Comparison of ENCODE assay signal across 22 cellular contexts in genomic region chr2:28085183-28085582, GRCh38.
DNase-seq lines count a peak whose midpoint lies in the region; ATAC-seq, FAIRE-seq and TF ChIP-seq lines count a peak whose summit lies in the region.
"Had no signal": no experiment of that assay in that cellular context is flagged by ENCODE, and none has a peak within 500 bp of the region (broad histone marks: within the 10 kb centered on the region; RNA-seq: fewer than 3 reads in every experiment).

No MANE protein-coding gene starts in this region.

- no peaks in the 10 kb centered on the region for H3K9me3 Mint-ChIP-seq in activated naive CD8-positive, alpha-beta T cell treated with anti-CD3 and anti-CD28 coated beads for 36 hours
- H3K9me3 Mint-ChIP-seq: CD8-positive, alpha-beta T cell; HFFc6 had no signal

- TF ChIP-seq POLR2A in A549 (IDR thresholded peaks at IDR 0.05; ENCODE audit: low read length), result no peak

- DNase-seq in A549 (ENCODE audit: low read depth in 1 of 2, low spot score in 1 of 2), result peak in 1 of 2 experiments; percentile 44
- peak; percentile 64 to 70 for DNase-seq in NCI-H526 (lab: John Stamatoyannopoulos, UW)
- DNase-seq in amniotic epithelial cell (ENCODE audit: low read depth), result peak; percentile 70
- no peak for DNase-seq in kidney
- DNase-seq in activated naive CD8-positive, alpha-beta T cell treated with anti-CD3 and anti-CD28 coated beads for 36 hours, result no peak
- no peak for DNase-seq in osteoblast (ENCODE audit: insufficient read length, low spot score, missing footprints)
- DNase-seq: CD8-positive, alpha-beta T cell; DND-41; HFFc6; KBM-7; MM.1S; NCI-H1048; NCI-H1417 treated with DMSO at 0.1 percent for 48 hours; NCI-H187; NCI-H748 treated with DMSO at 0.1 percent for 48 hours; Peyer's patch; Right ventricle myocardium superior had no signal

- TF ChIP-seq RAD21 in A549 (conservative IDR thresholded peaks at IDR 0.05 in 1 of 2, IDR thresholded peaks at IDR 0.05 in 1 of 2), result no peak

- H3K27ac Mint-ChIP-seq in activated naive CD8-positive, alpha-beta T cell treated with anti-CD3 and anti-CD28 coated beads for 36 hours, result no peak overlapping the region
- H3K27ac Mint-ChIP-seq: CD8-positive, alpha-beta T cell; HFFc6 had no signal

- POLR2A ChIA-PET in A549 (lab: Yijun Ruan, JAX), result no interaction called here

- no peak overlapping the region for H3K9ac ChIP-seq in kidney (ENCODE audit: low read length in 2 of 2)
- H3K9ac ChIP-seq: BLaER1 treated with 17β-estradiol and CSF1 and Interleukin-3, amounts not matched to agents 10 nM and 100 nM had no signal

- H3K36me3 Mint-ChIP-seq in activated naive CD8-positive, alpha-beta T cell treated with anti-CD3 and anti-CD28 coated beads for 36 hours, result peaks cover 2% of the 10 kb centered on the region
- H3K36me3 Mint-ChIP-seq: CD8-positive, alpha-beta T cell had no signal

- H3K4me1 Mint-ChIP-seq in activated naive CD8-positive, alpha-beta T cell treated with anti-CD3 and anti-CD28 coated beads for 36 hours, result peaks cover 21% of the 10 kb centered on the region

- WGBS in A549 (ENCODE audit: missing lambda C conversion rate), result 51% methylated on average over 2 of the region's 2 CpGs

- no peak overlapping the region for H3K4me3 Mint-ChIP-seq in activated naive CD8-positive, alpha-beta T cell treated with anti-CD3 and anti-CD28 coated beads for 36 hours
- H3K4me3 Mint-ChIP-seq: CD8-positive, alpha-beta T cell; HFFc6 had no signal

- H3K27ac ChIP-seq in A549, result peak overlapping the region; percentile 52 to 62; a peak in 4 of 6 replicates
- no peak overlapping the region for H3K27ac ChIP-seq in kidney (ENCODE audit: low read depth in 2 of 2, low read length in 2 of 2)
- no peak overlapping the region for H3K27ac ChIP-seq in osteoblast (ENCODE audit: low read depth, low read length)
- H3K27ac ChIP-seq: 22Rv1; BLaER1 treated with 17β-estradiol and CSF1 and Interleukin-3, amounts not matched to agents 10 nM and 100 nM; Peyer's patch had no signal

- intact Hi-C loops in kidney (cut with DNase I), result no loop called here

- no peak overlapping the region for H2AFZ ChIP-seq in osteoblast (ENCODE audit: low read length)

- peak; percentile 13 to 27; a peak in 1 of 5 replicates for TF ChIP-seq EP300 in A549 (IDR thresholded peaks at IDR 0.05)

- TF ChIP-seq CTCF in A549 (IDR thresholded peaks at IDR 0.05) (no peak), kidney (IDR thresholded peaks at IDR 0.05; ENCODE audit: borderline replicate concordance, extremely low read depth, insufficient read depth) (no peak), osteoblast (IDR thresholded peaks at IDR 0.05; ENCODE audit: extremely low read depth, low read depth, low read length) (no peak)

- no peaks in the 10 kb centered on the region for H3K9me3 ChIP-seq in A549
- H3K9me3 ChIP-seq in kidney (ENCODE audit: control insufficient read depth in 1 of 2, low read length in 2 of 2), result no peaks in the 10 kb centered on the region
- H3K9me3 ChIP-seq in osteoblast (ENCODE audit: low read depth, low read length), result no peaks in the 10 kb centered on the region
- H3K9me3 ChIP-seq: BLaER1 treated with 17β-estradiol and CSF1 and Interleukin-3, amounts not matched to agents 10 nM and 100 nM; Peyer's patch had no signal

- no peaks in the 10 kb centered on the region for H3K27me3 ChIP-seq in osteoblast (ENCODE audit: insufficient read depth, low read length)
- H3K27me3 ChIP-seq: BLaER1 treated with 17β-estradiol and CSF1 and Interleukin-3, amounts not matched to agents 10 nM and 100 nM; Peyer's patch had no signal

- H4K20me1 ChIP-seq in osteoblast (ENCODE audit: insufficient read depth, low read length), result no peaks in the 10 kb centered on the region
- H4K20me1 ChIP-seq: BLaER1 treated with 17β-estradiol and CSF1 and Interleukin-3, amounts not matched to agents 10 nM and 100 nM had no signal

- H3K4me1 ChIP-seq in A549, result peaks cover 67% of the 10 kb centered on the region
- peaks cover 0 to 5% of the 10 kb centered on the region in 2 donors for H3K4me1 ChIP-seq in kidney (ENCODE audit: control insufficient read depth in 1 of 2, insufficient read depth in 1 of 2, low read depth in 1 of 2, low read length in 2 of 2)
- H3K4me1 ChIP-seq in osteoblast (ENCODE audit: insufficient read depth, low read length), result peaks cover 45% of the 10 kb centered on the region
- H3K4me1 ChIP-seq: Peyer's patch had no signal

- H3K36me3 ChIP-seq in kidney (ENCODE audit: control insufficient read depth in 1 of 2, insufficient read depth in 2 of 2, low read length in 2 of 2) (no peaks in the 10 kb centered on the region), osteoblast (ENCODE audit: insufficient read depth, low read length) (no peaks in the 10 kb centered on the region)
- H3K36me3 ChIP-seq: Peyer's patch had no signal

- FAIRE-seq in A549 (lab: Jason Lieb, UNC) (no peak), kidney (lab: Jason Lieb, UNC) (peak; percentile 46)
- FAIRE-seq: HepG2 had no signal

- H3K79me2 ChIP-seq in osteoblast (ENCODE audit: insufficient read depth, low read length), result no peaks in the 10 kb centered on the region

- H3K4me2 ChIP-seq in A549 (peak overlapping the region; percentile 75), osteoblast (ENCODE audit: insufficient read depth, low read length) (no peak overlapping the region)

- H3K27me3 Mint-ChIP-seq in activated naive CD8-positive, alpha-beta T cell treated with anti-CD3 and anti-CD28 coated beads for 36 hours, result no peaks in the 10 kb centered on the region

- CTCF ChIA-PET in A549 (lab: Yijun Ruan, JAX), result interaction anchor here (0.7 kb wide), 1 partner anchor 112 kb away, joined by 3 read pairs; no protein-coding TSS in a partner anchor

- H3K4me3 ChIP-seq in A549 (no peak overlapping the region), kidney (ENCODE audit: low read length in 2 of 2) (no peak overlapping the region), osteoblast (ENCODE audit: insufficient read depth, low read length) (no peak overlapping the region)
- H3K4me3 ChIP-seq: BLaER1 treated with 17β-estradiol and CSF1 and Interleukin-3, amounts not matched to agents 10 nM and 100 nM; Peyer's patch had no signal

- 0 out of 6 replicates have a peak, but pooled peaks of 1 of the 2 experiments have one; percentile 16 for ATAC-seq in A549
- no peak for ATAC-seq in HG03039 (IDR thresholded peaks at IDR 0.05; ENCODE audit: unreplicated experiment)
- ATAC-seq in HG03520 (IDR thresholded peaks at IDR 0.05; ENCODE audit: unreplicated experiment), result no peak
- ATAC-seq: CD8-positive, alpha-beta T cell; HepG2 had no signal

TF ChIP-seq in A549, 52 proteins besides CTCF, POLR2A, EP300 and RAD21:
- TF ChIP-seq RCOR1 (IDR thresholded peaks at IDR 0.05; ENCODE audit: low read depth, low read length), result no peak
- TF ChIP-seq, protein P1, sequence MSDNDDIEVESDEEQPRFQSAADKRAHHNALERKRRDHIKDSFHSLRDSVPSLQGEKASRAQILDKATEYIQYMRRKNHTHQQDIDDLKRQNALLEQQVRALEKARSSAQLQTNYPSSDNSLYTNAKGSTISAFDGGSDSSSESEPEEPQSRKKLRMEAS (IDR thresholded peaks at IDR 0.05), result no peak
- TF ChIP-seq ZSCAN20 (CRISPR knock-in tag; IDR thresholded peaks at IDR 0.05), result no peak
- no peak for TF ChIP-seq NPAS2 (CRISPR knock-in tag; IDR thresholded peaks at IDR 0.05; ENCODE audit: borderline replicate concordance)
- TF ChIP-seq GATA3 (IDR thresholded peaks at IDR 0.05; ENCODE audit: borderline replicate concordance), result peak; percentile 78; the same call in 1 of the 2 replicates
- no peak for TF ChIP-seq POLR2AphosphoS2 (conservative IDR thresholded peaks at IDR 0.05; ENCODE audit: low read length)
- no peak for TF ChIP-seq HOXA7 (CRISPR knock-in tag; IDR thresholded peaks at IDR 0.05)
- no peak for TF ChIP-seq TFCP2L1 (CRISPR knock-in tag; IDR thresholded peaks at IDR 0.05)
- no peak for TF ChIP-seq MAFK (IDR thresholded peaks at IDR 0.05; ENCODE audit: partially characterized antibody)
- TF ChIP-seq PHF8 (IDR thresholded peaks at IDR 0.05; ENCODE audit: borderline replicate concordance, low read depth), result no peak
- no peak for TF ChIP-seq KDM1A (IDR thresholded peaks at IDR 0.05; ENCODE audit: low read depth)
- no peak for TF ChIP-seq EHF (CRISPR knock-in tag; IDR thresholded peaks at IDR 0.05)
- TF ChIP-seq CEBPB (IDR thresholded peaks at IDR 0.05), result peak; percentile 84 to 95
- peak; percentile 79; the same call in 1 of the 2 replicates for TF ChIP-seq HOXB5 (CRISPR knock-in tag; IDR thresholded peaks at IDR 0.05)
- no peak for TF ChIP-seq TP53 (CRISPR knock-in tag; IDR thresholded peaks at IDR 0.05)
- no peak for TF ChIP-seq NFE2L2 (conservative IDR thresholded peaks at IDR 0.05; ENCODE audit: low read length)
- TF ChIP-seq HMGXB4 (CRISPR knock-in tag; IDR thresholded peaks at IDR 0.05; ENCODE audit: borderline replicate concordance), result no peak
- TF ChIP-seq, protein P2, sequence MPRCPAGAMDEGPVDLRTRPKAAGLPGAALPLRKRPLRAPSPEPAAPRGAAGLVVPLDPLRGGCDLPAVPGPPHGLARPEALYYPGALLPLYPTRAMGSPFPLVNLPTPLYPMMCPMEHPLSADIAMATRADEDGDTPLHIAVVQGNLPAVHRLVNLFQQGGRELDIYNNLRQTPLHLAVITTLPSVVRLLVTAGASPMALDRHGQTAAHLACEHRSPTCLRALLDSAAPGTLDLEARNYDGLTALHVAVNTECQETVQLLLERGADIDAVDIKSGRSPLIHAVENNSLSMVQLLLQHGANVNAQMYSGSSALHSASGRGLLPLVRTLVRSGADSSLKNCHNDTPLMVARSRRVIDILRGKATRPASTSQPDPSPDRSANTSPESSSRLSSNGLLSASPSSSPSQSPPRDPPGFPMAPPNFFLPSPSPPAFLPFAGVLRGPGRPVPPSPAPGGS (IDR thresholded peaks at IDR 0.05), result no peak

Comparison
In these comparisons a context has a peak if more than half of its experiments do, and no peak if none do; other contexts are left out.
1. DNase-seq: peak in NCI-H526 (2 of 2) and amniotic epithelial cell (single experiment); none in kidney (single experiment), activated naive CD8-positive, alpha-beta T cell treated with anti-CD3 and anti-CD28 coated beads for 36 hours (single experiment) and osteoblast (single experiment).
2. H3K27ac ChIP-seq: peak in A549 (2 of 2); none in kidney (0 of 2) and osteoblast (single experiment).